ENCODE assay signal across 5 cellular contexts in the genomic region with DNA sequence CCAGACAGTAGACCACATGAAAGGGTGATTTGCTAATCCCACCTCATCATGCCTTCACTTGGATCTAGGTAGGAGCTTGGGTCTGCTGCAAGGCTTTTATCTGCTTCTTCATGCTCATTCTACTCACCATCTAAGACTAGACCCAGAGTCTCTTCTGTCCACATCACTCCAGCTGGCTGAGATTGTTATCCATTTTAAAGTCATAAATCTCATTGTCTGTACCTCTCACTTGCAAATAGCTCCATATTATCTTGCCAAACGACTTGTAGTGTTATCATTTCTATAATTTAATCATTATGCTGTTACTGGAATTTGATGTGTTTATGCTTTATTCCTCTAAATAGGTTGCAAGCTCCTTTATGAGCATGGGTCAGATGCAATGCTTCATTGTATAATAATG.
"Had no signal": no experiment of that assay in that cellular context is flagged by ENCODE, and none has a peak within 500 bp of the region (broad histone marks: within the 10 kb centered on the region; RNA-seq: fewer than 3 reads in every experiment).

No MANE protein-coding gene starts in this region.

- H3K9ac ChIP-seq: GM23248 had no signal

- DNase-seq: GM23248, GOT3, H7, HCEC 1CT, IMR-90 had no signal

- H2AFZ ChIP-seq: GM23248 had no signal

- H3K27ac ChIP-seq: GM23248 had no signal

- H3K4me3 ChIP-seq: GM23248 had no signal
